8 cellular contexts compared by ENCODE assay signal in genomic region chr17:36657763-36658490, GRCh38. TPM values are rescaled to one million over a fixed set of nuclear protein-coding genes. Genes with fewer than 3 reads are reported as not detected.
DNase-seq lines count a peak whose midpoint lies in the region; ATAC-seq, FAIRE-seq and TF ChIP-seq lines count a peak whose summit lies in the region.

No MANE protein-coding gene starts in this region.

- peak; percentile 62 for TF ChIP-seq CTCF in WERI-Rb-1 (IDR thresholded peaks at IDR 0.05; ENCODE audit: low read depth, low read length)
- TF ChIP-seq CTCF in foreskin keratinocyte (conservative IDR thresholded peaks at IDR 0.05): peak; percentile 35

- no peaks in the 10 kb centered on the region for H3K4me1 ChIP-seq in foreskin keratinocyte
- H3K4me1 ChIP-seq in trophoblast cell (ENCODE audit: control insufficient read depth in 1 of 2, insufficient read depth in 2 of 2, low read length in 2 of 2): peaks cover 0 to 4% of the 10 kb centered on the region in 2 experiments

- H3K27me3 ChIP-seq in WERI-Rb-1 (ENCODE audit: insufficient read depth, low read depth, severe bottlenecking) (no peaks in the 10 kb centered on the region), foreskin keratinocyte (peaks cover 90% of the 10 kb centered on the region), trophoblast cell (ENCODE audit: insufficient read depth, low read length) (peaks cover 11% of the 10 kb centered on the region)

- H3K9ac ChIP-seq in trophoblast cell (ENCODE audit: low read length): no peak overlapping the region

- no peak overlapping the region for H3K23ac ChIP-seq in trophoblast cell (ENCODE audit: low read length)

- no peak overlapping the region for H3K4ac ChIP-seq in trophoblast cell (ENCODE audit: low read depth, low read length)

- H3K36me3 ChIP-seq in WERI-Rb-1 (no peaks in the 10 kb centered on the region), trophoblast cell (ENCODE audit: control insufficient read depth in 1 of 2, insufficient read depth in 2 of 2, low read length in 2 of 2) (no peaks in the 10 kb centered on the region)

- H3K4me3 ChIP-seq in WERI-Rb-1 (ENCODE audit: low read depth, low read length) (no peak overlapping the region), trophoblast cell (ENCODE audit: low read depth, low read length) (peak overlapping the region; percentile 49)

- TF ChIP-seq POLR2A in H54 (IDR thresholded peaks at IDR 0.05; ENCODE audit: low read depth, low read length): no peak

- no peak overlapping the region for H4K12ac ChIP-seq in trophoblast cell (ENCODE audit: low read depth, low read length)

- H2BK120ac ChIP-seq in trophoblast cell (ENCODE audit: insufficient read depth, low read length, poor library complexity): no peak overlapping the region

- H3K14ac ChIP-seq in trophoblast cell (ENCODE audit: low read length): no peak overlapping the region

- no peak overlapping the region for H2BK5ac ChIP-seq in trophoblast cell (ENCODE audit: low read depth, low read length, poor library complexity)

- H3K4me2 ChIP-seq in trophoblast cell (ENCODE audit: low read length): peak overlapping the region; percentile 91

- ATAC-seq in foreskin keratinocyte: no peak
- ATAC-seq in HG03196 (IDR thresholded peaks at IDR 0.05; ENCODE audit: unreplicated experiment): no peak

- no peak overlapping the region for H2AFZ ChIP-seq in trophoblast cell (ENCODE audit: insufficient read depth, low read length, poor library complexity)

- FAIRE-seq in H54 (lab: Jason Lieb, UNC): no peak

- no peaks in the 10 kb centered on the region for H3K79me2 ChIP-seq in trophoblast cell (ENCODE audit: control insufficient read depth, insufficient read depth, low read length, poor library complexity)

- H3K18ac ChIP-seq in trophoblast cell (ENCODE audit: low read length): no peak overlapping the region

- no peaks in the 10 kb centered on the region for H3K79me1 ChIP-seq in trophoblast cell (ENCODE audit: low read length)

- peak; percentile 25 for DNase-seq in NCI-H748 (lab: John Stamatoyannopoulos, UW; ENCODE audit: unreplicated experiment)
- DNase-seq in NCI-H748 treated with DMSO at 0.1 percent for 48 hours (lab: John Stamatoyannopoulos, UW): no peak
- peak; percentile 75 for DNase-seq in WERI-Rb-1
- no peak for DNase-seq in foreskin keratinocyte
- DNase-seq in trophoblast cell: peak in 1 of 2 donors; percentile 1
- DNase-seq in T1000 (lab: John Stamatoyannopoulos, UW): no peak
- DNase-seq in H54 (ENCODE audit: insufficient read length, low spot score): no peak

- H3K27ac ChIP-seq in WERI-Rb-1 (no peak overlapping the region), foreskin keratinocyte (no peak overlapping the region), trophoblast cell (ENCODE audit: low read depth, low read length) (no peak overlapping the region)

- H4K91ac ChIP-seq in trophoblast cell (ENCODE audit: low read depth, low read length): no peak overlapping the region

- no peak overlapping the region for H4K8ac ChIP-seq in trophoblast cell (ENCODE audit: low read depth, low read length)

- WGBS in trophoblast cell (ENCODE audit: extremely low coverage, insufficient coverage, insufficient read length): no CpG with 5 or more reads among the region's 57 CpGs

- no peak overlapping the region for H2BK12ac ChIP-seq in trophoblast cell (ENCODE audit: low read length)

- H3K9me3 ChIP-seq in WERI-Rb-1 (ENCODE audit: severe bottlenecking): no peaks in the 10 kb centered on the region
- peaks cover 7% of the 10 kb centered on the region for H3K9me3 ChIP-seq in trophoblast cell (ENCODE audit: insufficient read depth, low read depth, low read length)

- no peak overlapping the region for H2AK5ac ChIP-seq in trophoblast cell (ENCODE audit: low read length)

RNA-seq across cellular contexts. Expression of gene MRM1, which starts 56.5 kb away (rescaled TPM):
- 7.3 and 9.5 TPM in 2 replicates for total RNA-seq in foreskin keratinocyte
- 9.2 and 12.1 TPM in 2 replicates for polyA plus RNA-seq in foreskin keratinocyte
- 0.86 and 1.1 TPM in 2 replicates for polyA plus RNA-seq in trophoblast cell (2013)

Comparison
In these comparisons a context has a peak if more than half of its experiments do, and no peak if none do; other contexts are left out.
1. DNase-seq: peak in NCI-H748 (single experiment) and WERI-Rb-1 (single experiment); none in NCI-H748 treated with DMSO at 0.1 percent for 48 hours (single experiment), foreskin keratinocyte (0 of 2), T1000 (single experiment) and H54 (single experiment).